In the genomic region with DNA sequence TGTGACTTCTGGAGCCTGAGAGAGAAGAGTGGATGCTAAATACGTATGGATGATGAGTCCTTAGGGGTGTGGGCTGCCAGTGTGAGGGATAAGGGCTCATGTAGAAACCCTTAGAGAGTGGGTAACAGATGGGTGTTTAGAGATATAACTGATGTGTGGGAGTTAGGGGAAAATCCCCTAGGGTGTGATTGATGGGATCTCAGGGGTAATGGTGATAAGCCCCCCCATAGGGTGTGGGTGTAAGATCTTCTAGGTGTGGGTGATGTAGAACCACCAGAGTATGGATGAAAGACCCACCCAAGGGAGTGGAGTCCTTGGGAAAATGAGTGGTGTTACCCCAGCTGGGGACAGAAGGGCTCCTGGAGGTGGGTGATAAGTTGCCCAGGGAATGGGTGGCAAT, we compare ENCODE assay signal across 24 cellular contexts. TPM values are rescaled to one million over a fixed set of nuclear protein-coding genes. Genes with fewer than 3 reads are reported as not detected.
"Had no signal": no experiment of that assay in that cellular context is flagged by ENCODE, and none has a peak within 500 bp of the region (broad histone marks: within the 10 kb centered on the region; RNA-seq: fewer than 3 reads in every experiment).

No MANE protein-coding gene starts in this region.

- H3K9me3 Mint-ChIP-seq: activated CD4-positive, alpha-beta memory T cell treated with anti-CD3 and anti-CD28 coated beads for 36 hours; activated CD4-positive, alpha-beta T cell treated with anti-CD3 and anti-CD28 coated beads, Interleukin-2, amount 10 ng/mL, durations not matched to agents 24 days and 14 days; activated T-cell treated with anti-CD3 and anti-CD28 coated beads, Interleukin-2, amount 50 U/mL, for 4 hours; activated T-helper 17 cell treated with anti-CD3 and anti-CD28 coated beads, Interleukin-2, amount 50 U/mL, for 72 hours had no signal

- H3K27ac Mint-ChIP-seq: activated CD4-positive, alpha-beta memory T cell treated with anti-CD3 and anti-CD28 coated beads for 36 hours; activated CD4-positive, alpha-beta T cell treated with anti-CD3 and anti-CD28 coated beads for 36 hours; activated CD4-positive, alpha-beta T cell treated with anti-CD3 and anti-CD28 coated beads, Interleukin-2, amount 10 ng/mL, durations not matched to agents 24 days and 14 days; activated CD8-positive, alpha-beta T cell treated with anti-CD3 and anti-CD28 coated beads, Interleukin-2, amount 10 ng/mL, durations not matched to agents 7 days and 5 days; activated naive CD8-positive, alpha-beta T cell; activated T-helper 17 cell treated with anti-CD3 and anti-CD28 coated beads, Interleukin-2, amount 50 U/mL, for 72 hours had no signal

- H3K4me3 ChIP-seq: esophagus squamous epithelium, gastroesophageal sphincter, heart right ventricle had no signal

- ATAC-seq: activated CD4-positive, alpha-beta T cell treated with anti-CD3 and anti-CD28 coated beads for 36 hours; activated CD8-positive, alpha-beta T cell treated with anti-CD3 and anti-CD28 coated beads, Interleukin-2, amount 10 ng/mL, durations not matched to agents 7 days and 5 days; activated T-cell treated with anti-CD3 and anti-CD28 coated beads, Interleukin-2, amount 50 U/mL, for 4 hours; activated T-helper 17 cell treated with anti-CD3 and anti-CD28 coated beads, Interleukin-2, amount 50 U/mL, for 72 hours; gastroesophageal sphincter; heart right ventricle had no signal

- H3K4me3 Mint-ChIP-seq: activated CD4-positive, alpha-beta memory T cell treated with anti-CD3 and anti-CD28 coated beads for 36 hours; activated CD4-positive, alpha-beta T cell treated with anti-CD3 and anti-CD28 coated beads for 36 hours; activated CD4-positive, alpha-beta T cell treated with anti-CD3 and anti-CD28 coated beads, Interleukin-2, amount 10 ng/mL, durations not matched to agents 24 days and 14 days; activated CD8-positive, alpha-beta T cell treated with anti-CD3 and anti-CD28 coated beads, Interleukin-2, amount 10 ng/mL, durations not matched to agents 7 days and 5 days; activated naive CD8-positive, alpha-beta T cell; activated T-cell treated with anti-CD3 and anti-CD28 coated beads, Interleukin-2, amount 50 U/mL, for 4 hours; activated T-helper 17 cell treated with anti-CD3 and anti-CD28 coated beads, Interleukin-2, amount 50 U/mL, for 72 hours had no signal

- DNase-seq: activated CD4-positive, alpha-beta memory T cell treated with anti-CD3 and anti-CD28 coated beads for 36 hours; activated CD4-positive, alpha-beta T cell treated with anti-CD3 and anti-CD28 coated beads for 36 hours; activated CD4-positive, alpha-beta T cell treated with anti-CD3 and anti-CD28 coated beads, Interleukin-2, amount 10 ng/mL, durations not matched to agents 24 days and 14 days; activated CD4-positive, CD25-positive, alpha-beta regulatory T cell; activated CD4-positive, CD25-positive, alpha-beta regulatory T cell treated with anti-CD3 and anti-CD28 coated beads, Interleukin-2, amount 50 U/mL, for 72 hours; activated CD8-positive, alpha-beta T cell treated with anti-CD3 and anti-CD28 coated beads, Interleukin-2, amount 10 ng/mL, durations not matched to agents 7 days and 5 days; activated effector memory CD4-positive, alpha-beta T cell treated with Interleukin-2 at 50 U/mL for 16 hours; activated gamma-delta T cell treated with Interleukin-2 at 50 U/mL for 16 hours; activated naive CD4-positive, alpha-beta T cell treated with anti-CD3 and anti-CD28 coated beads, Interleukin-2, amount 50 U/mL, for 16 hours; activated naive CD4-positive, alpha-beta T cell treated with Interleukin-2 at 50 U/mL for 16 hours; activated T-cell treated with anti-CD3 and anti-CD28 coated beads, Interleukin-2, amount 50 U/mL, for 4 hours; amniotic stem cell; effector CD8-positive, alpha-beta T cell; esophagus squamous epithelium; foreskin melanocyte; heart right ventricle; T-helper 2 cell had no signal

- H3K9me3 ChIP-seq: esophagus squamous epithelium, gastroesophageal sphincter, heart right ventricle had no signal

- H3K27ac ChIP-seq: epithelial cell of prostate, esophagus squamous epithelium, gastroesophageal sphincter, heart right ventricle had no signal

RNA-seq across cellular contexts. Expression of a gene that starts 26.3 kb away (rescaled TPM):
- total RNA-seq: activated CD4-positive, alpha-beta T cell treated with anti-CD3 and anti-CD28 coated beads, Interleukin-2, amount 10 ng/mL, durations not matched to agents 24 days and 14 days; activated T-cell treated with anti-CD3 and anti-CD28 coated beads, Interleukin-2, amount 50 U/mL, for 4 hours; esophagus squamous epithelium; gastroesophageal sphincter had no signal

RNA-seq across cellular contexts. Expression of a gene that starts 46.6 kb away (rescaled TPM):
- total RNA-seq: activated CD4-positive, alpha-beta T cell treated with anti-CD3 and anti-CD28 coated beads for 36 hours; activated CD8-positive, alpha-beta T cell treated with anti-CD3 and anti-CD28 coated beads, Interleukin-2, amount 10 ng/mL, durations not matched to agents 7 days and 5 days; activated T-helper 17 cell treated with anti-CD3 and anti-CD28 coated beads, Interleukin-2, amount 50 U/mL, for 72 hours; endothelial cell of umbilical vein; fibroblast of lung; fibroblast of villous mesenchyme had no signal
